Comparison of ENCODE assay signal across 14 cellular contexts in the genomic region with DNA sequence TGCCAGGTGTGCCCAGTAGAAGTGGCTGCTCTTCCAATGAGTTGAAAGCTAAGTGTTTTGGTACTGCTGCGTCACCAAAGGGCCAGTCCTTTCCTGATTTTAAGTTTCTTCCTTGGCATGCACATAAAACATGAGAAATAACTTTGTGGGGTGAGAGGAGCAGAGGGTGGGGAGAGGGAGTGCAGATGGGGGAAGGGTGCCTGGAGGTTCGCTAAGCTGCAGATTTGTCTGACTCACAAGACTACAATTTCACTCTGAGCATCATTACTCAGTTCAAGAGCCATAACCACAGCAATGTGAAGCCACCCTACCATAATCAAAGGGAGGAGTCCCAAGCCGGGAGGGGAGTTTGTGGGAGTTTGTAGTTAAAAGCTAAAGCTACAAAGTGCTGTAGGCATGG.
DNase-seq lines count a peak whose midpoint lies in the region; ATAC-seq and TF ChIP-seq lines count a peak whose summit lies in the region.
"Had no signal": no experiment of that assay in that cellular context is flagged by ENCODE, and none has a peak within 500 bp of the region (broad histone marks: within the 10 kb centered on the region; RNA-seq: fewer than 3 reads in every experiment).

No MANE protein-coding gene starts in this region.

- no peak overlapping the region for H2BK5ac ChIP-seq in IMR-90 (ENCODE audit: low read depth, low read length, poor library complexity, severe bottlenecking)

- H4K20me1 ChIP-seq in IMR-90 (ENCODE audit: insufficient read depth, low read length) = no peaks in the 10 kb centered on the region

- no peak overlapping the region for H3K9ac ChIP-seq in IMR-90 (ENCODE audit: low read depth, low read length)

- 60% methylated on average over 1 of the region's 3 CpGs; no CpG with 5 or more reads in 1 of the 2 experiments for WGBS in IMR-90 (ENCODE audit: extremely low coverage in 2 of 2, insufficient read length in 1 of 2), 2 experiments

- no peak overlapping the region for H3K18ac ChIP-seq in IMR-90 (ENCODE audit: low read depth, low read length)

- no peaks in the 10 kb centered on the region for H3K9me3 ChIP-seq in IMR-90 (ENCODE audit: control insufficient read depth, insufficient read depth, low read length)

- H3K27ac ChIP-seq in IMR-90 (ENCODE audit: insufficient read depth, low read length) = no peak overlapping the region

- ATAC-seq in IMR-90 (ENCODE audit: low read depth) = peak; percentile 72
- ATAC-seq in HG03432 (IDR thresholded peaks at IDR 0.05; ENCODE audit: unreplicated experiment) = no peak
- ATAC-seq: activated CD4-positive, CD25-positive, alpha-beta regulatory T cell treated with anti-CD3 and anti-CD28 coated beads, Interleukin-2, amount 50 U/mL, for 24 hours; activated naive CD4-positive, alpha-beta T cell treated with anti-CD3 and anti-CD28 coated beads, Interleukin-2, amount 50 U/mL, for 72 hours; right cardiac atrium had no signal

- peaks cover 3% of the 10 kb centered on the region for H3K27me3 ChIP-seq in IMR-90 (ENCODE audit: control insufficient read depth, insufficient read depth, low read length)

- TF ChIP-seq RAD21 in IMR-90 (IDR thresholded peaks at IDR 0.05; ENCODE audit: low read length) = no peak

- no peak overlapping the region for H4K91ac ChIP-seq in IMR-90 (ENCODE audit: insufficient read depth, low read depth, low read length)

- peak overlapping the region; percentile 73 for H2AFZ ChIP-seq in IMR-90 (replicated peaks; ENCODE audit: low read length, poor library complexity)

- no TSS peak for BruUV-seq in IMR-90 (replicated peaks; lab: Mats Ljungman, UMichigan)

- H3K4me1 ChIP-seq in IMR-90 (ENCODE audit: control insufficient read depth, insufficient read depth, low read length) = peaks cover 5% of the 10 kb centered on the region

- no peak overlapping the region for H3K23ac ChIP-seq in IMR-90 (ENCODE audit: low read depth, low read length)

- H3K9me3 Mint-ChIP-seq in chondrocyte (ENCODE audit: low read depth) = peaks cover under 1% of the 10 kb centered on the region

- H3K27ac Mint-ChIP-seq in chondrocyte (ENCODE audit: unreplicated experiment) = peak overlapping the region; percentile 62
- H3K27ac Mint-ChIP-seq: CD8-positive, alpha-beta memory T cell; naive B cell had no signal

- no peak overlapping the region for H3K4ac ChIP-seq in IMR-90 (ENCODE audit: low read depth, low read length)

- peaks cover 4% of the 10 kb centered on the region for H3K27me3 Mint-ChIP-seq in chondrocyte (ENCODE audit: low read depth)

- H3K9me1 ChIP-seq in IMR-90 (ENCODE audit: insufficient read depth, low read length) = no peaks in the 10 kb centered on the region

- no peak overlapping the region for H2AK9ac ChIP-seq in IMR-90 (replicated peaks; ENCODE audit: low read depth, low read length, poor library complexity)

- no peak overlapping the region for H4K5ac ChIP-seq in IMR-90 (ENCODE audit: low read depth, low read length)

- no peak overlapping the region for H4K8ac ChIP-seq in IMR-90 (ENCODE audit: low read depth in 2 of 2, low read length in 2 of 2)

- CTCF ChIA-PET in IMR-90 (lab: Yijun Ruan, JAX) = no interaction called here

- peaks cover 22% of the 10 kb centered on the region for H3K4me1 Mint-ChIP-seq in chondrocyte (ENCODE audit: low read depth)
- H3K4me1 Mint-ChIP-seq: CD8-positive, alpha-beta memory T cell; naive B cell had no signal

- dilution Hi-C loops in IMR-90 (cut with HindIII; ENCODE audit: low sequenced_read_pairs, unreplicated experiment) = no loop called here

- no peak for TF ChIP-seq POLR2A in IMR-90 (IDR thresholded peaks at IDR 0.05; ENCODE audit: low read depth, low read length)

- H3K4me2 ChIP-seq in IMR-90 (ENCODE audit: low read depth, low read length) = no peak overlapping the region

- no peak overlapping the region for H3K4me3 Mint-ChIP-seq in chondrocyte (ENCODE audit: unreplicated experiment)
- H3K4me3 Mint-ChIP-seq: CD8-positive, alpha-beta memory T cell; naive B cell had no signal

- H2BK20ac ChIP-seq in IMR-90 (ENCODE audit: low read depth, low read length) = no peak overlapping the region

- H3K4me3 ChIP-seq in IMR-90 (ENCODE audit: insufficient read depth, low read depth, low read length) = no peak overlapping the region

- H3K79me1 ChIP-seq in IMR-90 (ENCODE audit: low read depth in 1 of 2, low read length in 2 of 2) = no peaks in the 10 kb centered on the region

- peak; percentile 70 for DNase-seq in DMS79 treated with DMSO at 0.1 percent for 48 hours (lab: John Stamatoyannopoulos, UW)
- peak; percentile 85 for DNase-seq in IMR-90
- no peak for DNase-seq in chondrocyte (ENCODE audit: low spot score)
- peak; percentile 61 for DNase-seq in non-pigmented ciliary epithelial cell (ENCODE audit: low read depth)
- no peak for DNase-seq in DMS53 treated with DMSO at 0.1 percent for 48 hours (lab: John Stamatoyannopoulos, UW; ENCODE audit: unreplicated experiment)
- DNase-seq in stimulated activated CD4-positive, alpha-beta T cell treated with anti-CD3 and anti-CD28 coated beads, Interleukin-12 subunit alpha, Interleukin-12 subunit beta, amount 100 ng/mL, for 4 hours = no peak
- DNase-seq in inferior parietal cortex (ENCODE audit: extremely low spot score) = no peak
- DNase-seq: CD8-positive, alpha-beta memory T cell; naive B cell; NCI-H2171 treated with DMSO at 0.1 percent for 48 hours; right cardiac atrium had no signal

- no peak overlapping the region for H2AK5ac ChIP-seq in IMR-90 (ENCODE audit: low read depth, low read length)

- H3K36me3 ChIP-seq in IMR-90 (ENCODE audit: control insufficient read depth, insufficient read depth, low read length) = no peaks in the 10 kb centered on the region

- no peak overlapping the region for H2BK15ac ChIP-seq in IMR-90 (ENCODE audit: low read depth, low read length)

- in situ Hi-C loops in IMR-90 (cut with MboI; ENCODE audit: low sequenced_read_pairs) = no loop called here

- H2BK120ac ChIP-seq in IMR-90 (ENCODE audit: low read depth, low read length) = no peak overlapping the region

- intact Hi-C loops in IMR-90 (cut with micrococcal nuclease) = no loop called here

- POLR2A ChIA-PET in IMR-90 (lab: Charles Lee; ENCODE audit: unreplicated experiment) = no interaction called here

- no peak overlapping the region for H3K56ac ChIP-seq in IMR-90 (ENCODE audit: extremely low read depth, insufficient read depth, low read length)

- no peak for TF ChIP-seq CTCF in IMR-90 (conservative IDR thresholded peaks at IDR 0.05; ENCODE audit: low read depth, low read length)
- TF ChIP-seq CTCF in chondrocyte (IDR thresholded peaks at IDR 0.05) = no peak

- H3K36me3 Mint-ChIP-seq in chondrocyte (ENCODE audit: low read depth) = no peaks in the 10 kb centered on the region
- H3K36me3 Mint-ChIP-seq: activated naive CD4-positive, alpha-beta T cell treated with anti-CD3 and anti-CD28 coated beads, Interleukin-2, amount 50 U/mL, for 72 hours; CD8-positive, alpha-beta memory T cell; naive B cell had no signal

- H3K14ac ChIP-seq in IMR-90 (replicated peaks; ENCODE audit: low read depth, low read length) = no peak overlapping the region

TF ChIP-seq in IMR-90, 13 proteins besides CTCF, POLR2A, EP300 and RAD21:
- TF ChIP-seq MAZ (IDR thresholded peaks at IDR 0.05; ENCODE audit: borderline replicate concordance, low read depth, low read length) (peak; percentile 41; the same call in 1 of the 2 replicates), FOS (IDR thresholded peaks at IDR 0.05; ENCODE audit: low read depth, low read length) (peak; percentile 49; the same call in 1 of the 2 replicates), SMC3 (IDR thresholded peaks at IDR 0.05; ENCODE audit: low read depth, low read length) (no peak)

Comparison
In these comparisons a context has a peak if more than half of its experiments do, and no peak if none do; other contexts are left out.
1. DNase-seq: peak in DMS79 treated with DMSO at 0.1 percent for 48 hours (single experiment), IMR-90 (single experiment) and non-pigmented ciliary epithelial cell (single experiment); none in chondrocyte (single experiment), DMS53 treated with DMSO at 0.1 percent for 48 hours (single experiment), stimulated activated CD4-positive, alpha-beta T cell treated with anti-CD3 and anti-CD28 coated beads, Interleukin-12 subunit alpha, Interleukin-12 subunit beta, amount 100 ng/mL, for 4 hours (single experiment) and inferior parietal cortex (single experiment).